In the genomic region with DNA sequence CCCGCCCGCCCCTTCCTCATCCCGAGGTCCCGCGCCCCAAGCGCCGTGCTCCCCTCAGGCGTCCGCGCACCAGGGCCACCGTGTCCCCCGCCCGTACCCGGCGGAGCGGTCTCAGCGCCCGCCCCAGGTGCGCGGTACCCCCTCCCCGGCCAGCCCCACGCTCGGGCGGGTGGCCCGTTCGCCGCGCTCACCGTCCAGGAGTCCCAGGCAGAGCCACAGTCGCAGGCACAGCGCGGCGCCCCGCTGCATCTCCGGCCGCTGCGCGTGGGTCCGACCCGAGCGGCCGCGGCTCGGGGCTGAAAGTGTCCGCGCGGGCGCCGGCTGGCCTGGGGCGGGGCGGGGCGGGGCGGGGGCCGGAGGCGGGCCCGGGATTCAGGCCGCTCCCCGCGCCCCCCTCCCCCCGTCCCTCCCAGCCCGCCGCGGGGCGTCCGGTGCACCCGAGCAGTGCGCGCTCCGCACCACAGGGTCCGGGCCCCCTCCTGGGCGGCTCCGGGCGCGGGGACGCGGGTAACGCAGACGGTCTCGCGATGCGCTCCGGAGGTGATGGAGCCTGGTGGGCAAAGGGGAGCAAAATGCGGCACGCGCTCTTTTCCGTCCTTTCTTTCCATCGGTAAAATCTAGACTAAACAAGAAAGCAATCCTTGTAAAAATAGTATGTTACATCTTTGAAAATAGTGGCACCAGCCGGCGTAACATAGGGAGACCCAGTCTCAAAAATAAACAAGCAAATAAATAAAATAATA, we compare ENCODE assay signal across 9 cellular contexts. TPM values are rescaled to one million over a fixed set of nuclear protein-coding genes. Genes with fewer than 3 reads are reported as not detected.
DNase-seq lines count a peak whose midpoint lies in the region; ATAC-seq and TF ChIP-seq lines count a peak whose summit lies in the region.
"Had no signal": no experiment of that assay in that cellular context is flagged by ENCODE, and none has a peak within 500 bp of the region (broad histone marks: within the 10 kb centered on the region; RNA-seq: fewer than 3 reads in every experiment).

TSS of gene FLT4 (minus strand) at position 304 of the 743 bp plus-strand sequence. CDS start at position 249, 55 bp downstream.

- DNase-seq in GM13977 (ENCODE audit: low spot score) = peak; percentile 48
- peak; percentile 50 for DNase-seq in activated CD8-positive, alpha-beta memory T cell treated with anti-CD3 and anti-CD28 coated beads, Interleukin-2, amount 50 U/mL, for 48 hours
- DNase-seq in left cardiac atrium = no peak
- DNase-seq in skeletal muscle cell (ENCODE audit: low read depth) = no peak
- no peak for DNase-seq in NCI-H1048 (lab: John Stamatoyannopoulos, UW)
- no peak for DNase-seq in SKM-1 (lab: John Stamatoyannopoulos, UW; ENCODE audit: unreplicated experiment)
- DNase-seq in NCI-H1092 treated with DMSO at 0.1 percent for 48 hours (lab: John Stamatoyannopoulos, UW) = no peak

- TF ChIP-seq CTCF in GM13977 (IDR thresholded peaks at IDR 0.05; ENCODE audit: extremely low read depth, insufficient read depth, missing control alignments) = no peak

- intact Hi-C loops in left cardiac atrium (cut with DNase I) = no loop called here

- peak within 1 kb of the TSS; percentile 40 for H3K4me3 ChIP-seq in skeletal muscle cell (ENCODE audit: low read depth, low read length)

- in situ Hi-C loops in GM13977 (cut with MboI; ENCODE audit: low pct_unique_long_range_greater_than_20kb, low sequenced_read_pairs, unreplicated experiment) = no loop called here

- peak; percentile 24 to 36 for ATAC-seq in left cardiac atrium
- no peak for ATAC-seq in GM19035 (IDR thresholded peaks at IDR 0.05; ENCODE audit: unreplicated experiment)
- ATAC-seq: HCT116 had no signal

RNA-seq across cellular contexts. Expression of gene FLT4, which starts in this region (rescaled TPM):
- total RNA-seq in left cardiac atrium = 1 to 10 TPM; 5.6 to 8.2 TPM

Comparison
In these comparisons a context has a peak if more than half of its experiments do, and no peak if none do; other contexts are left out.
1. DNase-seq: peak in GM13977 (single experiment) and activated CD8-positive, alpha-beta memory T cell treated with anti-CD3 and anti-CD28 coated beads, Interleukin-2, amount 50 U/mL, for 48 hours (single experiment); none in left cardiac atrium (single experiment), skeletal muscle cell (single experiment), NCI-H1048 (single experiment), SKM-1 (single experiment) and NCI-H1092 treated with DMSO at 0.1 percent for 48 hours (single experiment).